Comparison of ENCODE assay signal across 9 cellular contexts in the genomic region with DNA sequence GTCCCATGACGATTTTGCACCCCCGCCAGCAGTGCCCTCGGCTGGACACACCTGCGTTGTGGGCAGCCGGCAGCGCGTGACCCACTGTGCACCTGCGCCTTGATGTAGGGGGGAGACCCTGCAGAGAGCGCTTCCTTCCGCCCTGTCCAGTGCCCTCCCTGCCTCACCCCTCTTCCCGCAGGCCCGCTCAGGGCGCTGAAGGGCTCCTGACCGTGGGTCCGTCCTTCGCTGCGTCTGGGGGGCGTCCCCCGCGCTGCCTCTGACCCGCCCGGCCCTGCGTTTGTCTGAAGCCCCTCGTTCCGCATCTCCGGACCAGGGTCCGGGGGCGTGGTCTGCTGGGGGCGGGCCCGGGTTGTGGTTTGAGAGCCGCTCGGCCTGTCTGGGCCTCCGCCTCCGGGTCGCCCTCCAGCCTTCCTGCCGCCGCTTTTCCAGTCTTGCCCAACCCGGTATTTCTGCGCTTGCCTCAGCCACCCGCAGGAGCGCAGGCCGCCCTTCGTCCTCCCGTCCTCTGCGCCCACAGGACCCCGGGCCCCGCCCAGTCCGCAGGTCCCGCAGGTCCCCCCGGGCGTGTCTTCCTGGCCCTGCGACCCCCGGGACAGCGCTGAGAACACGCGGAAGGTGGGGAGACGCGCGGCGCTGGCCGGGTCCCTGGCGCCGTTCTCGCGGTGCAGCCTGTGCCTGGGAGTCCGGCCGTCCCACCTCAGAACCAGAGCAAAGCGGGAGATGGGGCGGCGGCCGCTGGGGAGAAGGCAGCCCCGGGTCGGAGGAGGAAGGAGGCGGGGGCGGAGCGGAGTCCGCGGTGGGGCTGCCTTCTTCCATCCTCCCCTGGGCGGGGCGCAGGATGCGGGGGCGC. TPM values are rescaled to one million over a fixed set of nuclear protein-coding genes. Genes with fewer than 3 reads are reported as not detected.
DNase-seq lines count a peak whose midpoint lies in the region; ATAC-seq and TF ChIP-seq lines count a peak whose summit lies in the region.
"Had no signal": no experiment of that assay in that cellular context is flagged by ENCODE, and none has a peak within 500 bp of the region (broad histone marks: within the 10 kb centered on the region; RNA-seq: fewer than 3 reads in every experiment).

No MANE protein-coding gene starts in this region.

- peaks cover 0 to 26% of the 10 kb centered on the region in 2 donors for H3K36me3 ChIP-seq in esophagus (ENCODE audit: control insufficient read depth in 2 of 2, insufficient read depth in 2 of 2, low read length in 1 of 2)

- H3K27ac Mint-ChIP-seq in neural crest cell (ENCODE audit: unreplicated experiment) = no peak overlapping the region

- TF ChIP-seq CTCF in neural crest cell (conservative IDR thresholded peaks at IDR 0.05) = no peak

- no peaks in the 10 kb centered on the region for H3K36me3 Mint-ChIP-seq in neural crest cell (ENCODE audit: low read depth)

- H3K27ac ChIP-seq in esophagus (ENCODE audit: low read depth in 2 of 2, low read length in 1 of 2) = peak overlapping the region in 1 of 2 donors; percentile 25

- DNase-seq in SIG-M5 treated with dmso at 0.1 percent for 504 hours (lab: John Stamatoyannopoulos, UW; ENCODE audit: unreplicated experiment) = peak; percentile 13
- no peak for DNase-seq in SIG-M5 (lab: John Stamatoyannopoulos, UW)
- DNase-seq in activated CD8-positive, alpha-beta memory T cell treated with anti-CD3 and anti-CD28 coated beads for 24 hours = peak; percentile 80
- DNase-seq in neural crest cell (ENCODE audit: low read depth, low spot score) = peak; percentile 56
- DNase-seq in putamen (ENCODE audit: low spot score) = no peak
- DNase-seq in globus pallidus (ENCODE audit: low spot score) = no peak

- H3K9me3 ChIP-seq in esophagus (ENCODE audit: control insufficient read depth in 2 of 2, insufficient read depth in 1 of 2, low read depth in 1 of 2, low read length in 1 of 2) = no peaks in the 10 kb centered on the region

- peaks cover 0 to 15% of the 10 kb centered on the region in 2 donors for H3K27me3 ChIP-seq in esophagus (ENCODE audit: control insufficient read depth in 1 of 2, insufficient read depth in 2 of 2, low read length in 2 of 2)

- H3K9me3 Mint-ChIP-seq in neural crest cell = no peaks in the 10 kb centered on the region

- no peak overlapping the region for H3K4me3 Mint-ChIP-seq in neural crest cell

- peaks cover 20% of the 10 kb centered on the region for H3K27me3 Mint-ChIP-seq in neural crest cell (ENCODE audit: low read depth)

- WGBS in esophagus, 2 donors = 6 to 21% methylated on average over 68 to 82 of the region's 82 CpGs

- peaks cover 4% of the 10 kb centered on the region for H3K4me1 Mint-ChIP-seq in neural crest cell

- peak; percentile 38 for ATAC-seq in HG03378 (IDR thresholded peaks at IDR 0.05; ENCODE audit: unreplicated experiment)

- H3K4me1 ChIP-seq in esophagus (ENCODE audit: control insufficient read depth in 2 of 2, insufficient read depth in 2 of 2, low read length in 1 of 2) = peaks cover 0 to 12% of the 10 kb centered on the region in 2 donors

- H3K4me3 ChIP-seq in esophagus (ENCODE audit: low read depth in 1 of 2, low read length in 2 of 2) = peak overlapping the region; percentile 28 to 39

RNA-seq across cellular contexts. Expression of a gene that starts 4.0 kb away (rescaled TPM):
- polyA plus RNA-seq in esophagus = under 1 TPM; 0.07 to 0.59 TPM
- total RNA-seq in neural crest cell = 0.23 TPM in 1 of 2 replicates, not detected in the other
- total RNA-seq: dermis microvascular lymphatic vessel endothelial cell had no signal

RNA-seq across cellular contexts. Expression of a gene that starts 16.5 kb away (rescaled TPM):
- polyA plus RNA-seq in esophagus = 10 to 100 TPM; 58.5 to 67.8 TPM
- 22.0 and 22.3 TPM in 2 replicates for total RNA-seq in neural crest cell

RNA-seq across cellular contexts. Expression of a gene that starts 28.5 kb away (rescaled TPM):
- 100 to 1,000 TPM in 1 of 2 donors, 10 to 100 TPM in 1; 92.5 to 149 TPM for polyA plus RNA-seq in esophagus
- 171 and 196 TPM in 2 replicates for total RNA-seq in neural crest cell

RNA-seq across cellular contexts. Expression of a gene that starts 51.9 kb away (rescaled TPM):
- under 1 TPM; 0.24 to 0.28 TPM for polyA plus RNA-seq in esophagus
- total RNA-seq in neural crest cell = not detected in 2 replicates

Comparison
In these comparisons a context has a peak if more than half of its experiments do, and no peak if none do; other contexts are left out.
1. DNase-seq: peak in SIG-M5 treated with dmso at 0.1 percent for 504 hours (single experiment), activated CD8-positive, alpha-beta memory T cell treated with anti-CD3 and anti-CD28 coated beads for 24 hours (single experiment) and neural crest cell (single experiment); none in SIG-M5 (single experiment), putamen (single experiment) and globus pallidus (single experiment).